ENCODE assay signal across 1 cellular context in the genomic region with DNA sequence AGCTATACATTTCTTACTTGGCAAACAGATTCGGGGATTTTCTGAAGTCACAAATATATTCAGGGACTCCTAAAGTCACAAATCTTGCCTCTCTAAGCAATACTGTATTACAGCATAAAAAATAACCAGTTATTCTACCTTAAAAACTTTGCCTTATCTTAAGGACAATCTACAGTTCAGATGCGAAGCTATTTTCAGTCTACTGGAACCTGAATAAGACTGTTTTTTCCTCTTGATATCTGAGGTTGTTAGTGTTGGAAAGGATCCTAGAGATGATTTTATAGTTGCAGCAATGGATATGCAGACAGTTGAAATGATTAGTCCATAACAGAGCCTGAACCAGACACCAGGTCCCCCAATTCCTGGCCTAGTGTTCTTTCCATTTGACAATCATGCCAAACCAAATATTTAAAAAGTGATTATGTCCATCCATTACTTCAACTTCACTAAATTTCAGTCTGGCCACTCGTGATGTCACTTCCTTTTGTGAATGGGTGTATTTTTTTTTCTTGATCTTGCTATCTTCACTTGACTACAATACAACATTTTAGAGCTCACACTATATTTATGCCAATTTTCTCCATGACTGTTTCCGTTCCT.
TF ChIP-seq lines count a peak whose summit lies in the region.

No MANE protein-coding gene starts in this region.

TF ChIP-seq in HepG2, 621 proteins besides CTCF, POLR2A, EP300 and RAD21:
- no peak for TF ChIP-seq ZFY (CRISPR knock-in tag; IDR thresholded peaks at IDR 0.05)
- TF ChIP-seq, protein P1, sequence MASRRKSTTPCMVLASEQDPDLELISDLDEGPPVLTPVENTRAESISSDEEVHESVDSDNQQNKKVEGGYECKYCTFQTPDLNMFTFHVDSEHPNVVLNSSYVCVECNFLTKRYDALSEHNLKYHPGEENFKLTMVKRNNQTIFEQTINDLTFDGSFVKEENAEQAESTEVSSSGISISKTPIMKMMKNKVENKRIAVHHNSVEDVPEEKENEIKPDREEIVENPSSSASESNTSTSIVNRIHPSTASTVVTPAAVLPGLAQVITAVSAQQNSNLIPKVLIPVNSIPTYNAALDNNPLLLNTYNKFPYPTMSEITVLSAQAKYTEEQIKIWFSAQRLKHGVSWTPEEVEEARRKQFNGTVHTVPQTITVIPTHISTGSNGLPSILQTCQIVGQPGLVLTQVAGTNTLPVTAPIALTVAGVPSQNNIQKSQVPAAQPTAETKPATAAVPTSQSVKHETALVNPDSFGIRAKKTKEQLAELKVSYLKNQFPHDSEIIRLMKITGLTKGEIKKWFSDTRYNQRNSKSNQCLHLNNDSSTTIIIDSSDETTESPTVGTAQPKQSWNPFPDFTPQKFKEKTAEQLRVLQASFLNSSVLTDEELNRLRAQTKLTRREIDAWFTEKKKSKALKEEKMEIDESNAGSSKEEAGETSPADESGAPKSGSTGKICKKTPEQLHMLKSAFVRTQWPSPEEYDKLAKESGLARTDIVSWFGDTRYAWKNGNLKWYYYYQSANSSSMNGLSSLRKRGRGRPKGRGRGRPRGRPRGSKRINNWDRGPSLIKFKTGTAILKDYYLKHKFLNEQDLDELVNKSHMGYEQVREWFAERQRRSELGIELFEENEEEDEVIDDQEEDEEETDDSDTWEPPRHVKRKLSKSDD (CRISPR knock-in tag; IDR thresholded peaks at IDR 0.05; ENCODE audit: low read depth) = no peak
- no peak for TF ChIP-seq CCAR2 (optimal IDR thresholded peaks at IDR 0.05; ENCODE audit: low read depth, low read length)
- TF ChIP-seq, protein P2, sequence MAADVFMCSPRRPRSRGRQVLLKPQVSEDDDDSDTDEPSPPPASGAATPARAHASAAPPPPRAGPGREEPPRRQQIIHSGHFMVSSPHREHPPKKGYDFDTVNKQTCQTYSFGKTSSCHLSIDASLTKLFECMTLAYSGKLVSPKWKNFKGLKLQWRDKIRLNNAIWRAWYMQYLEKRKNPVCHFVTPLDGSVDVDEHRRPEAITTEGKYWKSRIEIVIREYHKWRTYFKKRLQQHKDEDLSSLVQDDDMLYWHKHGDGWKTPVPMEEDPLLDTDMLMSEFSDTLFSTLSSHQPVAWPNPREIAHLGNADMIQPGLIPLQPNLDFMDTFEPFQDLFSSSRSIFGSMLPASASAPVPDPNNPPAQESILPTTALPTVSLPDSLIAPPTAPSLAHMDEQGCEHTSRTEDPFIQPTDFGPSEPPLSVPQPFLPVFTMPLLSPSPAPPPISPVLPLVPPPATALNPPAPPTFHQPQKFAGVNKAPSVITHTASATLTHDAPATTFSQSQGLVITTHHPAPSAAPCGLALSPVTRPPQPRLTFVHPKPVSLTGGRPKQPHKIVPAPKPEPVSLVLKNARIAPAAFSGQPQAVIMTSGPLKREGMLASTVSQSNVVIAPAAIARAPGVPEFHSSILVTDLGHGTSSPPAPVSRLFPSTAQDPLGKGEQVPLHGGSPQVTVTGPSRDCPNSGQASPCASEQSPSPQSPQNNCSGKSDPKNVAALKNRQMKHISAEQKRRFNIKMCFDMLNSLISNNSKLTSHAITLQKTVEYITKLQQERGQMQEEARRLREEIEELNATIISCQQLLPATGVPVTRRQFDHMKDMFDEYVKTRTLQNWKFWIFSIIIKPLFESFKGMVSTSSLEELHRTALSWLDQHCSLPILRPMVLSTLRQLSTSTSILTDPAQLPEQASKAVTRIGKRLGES (CRISPR knock-in tag; IDR thresholded peaks at IDR 0.05; ENCODE audit: borderline replicate concordance) = no peak
- no peak for TF ChIP-seq EZH2 (conservative IDR thresholded peaks at IDR 0.05; ENCODE audit: low read depth, low read length)
- TF ChIP-seq PHF5A (CRISPR knock-in tag; IDR thresholded peaks at IDR 0.05; ENCODE audit: low read depth, unreplicated experiment) = no peak
- TF ChIP-seq TAF1 (CRISPR knock-in tag; IDR thresholded peaks at IDR 0.05) = no peak
- TF ChIP-seq, protein P3, sequence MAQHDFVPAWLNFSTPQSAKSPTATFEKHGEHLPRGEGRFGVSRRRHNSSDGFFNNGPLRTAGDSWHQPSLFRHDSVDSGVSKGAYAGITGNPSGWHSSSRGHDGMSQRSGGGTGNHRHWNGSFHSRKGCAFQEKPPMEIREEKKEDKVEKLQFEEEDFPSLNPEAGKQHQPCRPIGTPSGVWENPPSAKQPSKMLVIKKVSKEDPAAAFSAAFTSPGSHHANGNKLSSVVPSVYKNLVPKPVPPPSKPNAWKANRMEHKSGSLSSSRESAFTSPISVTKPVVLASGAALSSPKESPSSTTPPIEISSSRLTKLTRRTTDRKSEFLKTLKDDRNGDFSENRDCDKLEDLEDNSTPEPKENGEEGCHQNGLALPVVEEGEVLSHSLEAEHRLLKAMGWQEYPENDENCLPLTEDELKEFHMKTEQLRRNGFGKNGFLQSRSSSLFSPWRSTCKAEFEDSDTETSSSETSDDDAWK (CRISPR knock-in tag; IDR thresholded peaks at IDR 0.05) = no peak
TF ChIP-seq in HepG2: peak in this region for 0.
